ENCODE assay signal across 1 cellular context in genomic region chr10:97532935-97533671, GRCh38.
TF ChIP-seq lines count a peak whose summit lies in the region.

No MANE protein-coding gene starts in this region.

TF ChIP-seq in HEK293T, 16 proteins besides CTCF, POLR2A, EP300 and RAD21 (continued from another document):
- TF ChIP-seq FOXA1 (IDR thresholded peaks at IDR 0.05) = no peak
- TF ChIP-seq PKNOX1 (IDR thresholded peaks at IDR 0.05) = no peak
- TF ChIP-seq BHLHE40 (IDR thresholded peaks at IDR 0.05; ENCODE audit: borderline replicate concordance) = no peak
- TF ChIP-seq HDGF (IDR thresholded peaks at IDR 0.05; ENCODE audit: borderline replicate concordance) = no peak
